ENCODE assay signal across 9 cellular contexts in the genomic region with DNA sequence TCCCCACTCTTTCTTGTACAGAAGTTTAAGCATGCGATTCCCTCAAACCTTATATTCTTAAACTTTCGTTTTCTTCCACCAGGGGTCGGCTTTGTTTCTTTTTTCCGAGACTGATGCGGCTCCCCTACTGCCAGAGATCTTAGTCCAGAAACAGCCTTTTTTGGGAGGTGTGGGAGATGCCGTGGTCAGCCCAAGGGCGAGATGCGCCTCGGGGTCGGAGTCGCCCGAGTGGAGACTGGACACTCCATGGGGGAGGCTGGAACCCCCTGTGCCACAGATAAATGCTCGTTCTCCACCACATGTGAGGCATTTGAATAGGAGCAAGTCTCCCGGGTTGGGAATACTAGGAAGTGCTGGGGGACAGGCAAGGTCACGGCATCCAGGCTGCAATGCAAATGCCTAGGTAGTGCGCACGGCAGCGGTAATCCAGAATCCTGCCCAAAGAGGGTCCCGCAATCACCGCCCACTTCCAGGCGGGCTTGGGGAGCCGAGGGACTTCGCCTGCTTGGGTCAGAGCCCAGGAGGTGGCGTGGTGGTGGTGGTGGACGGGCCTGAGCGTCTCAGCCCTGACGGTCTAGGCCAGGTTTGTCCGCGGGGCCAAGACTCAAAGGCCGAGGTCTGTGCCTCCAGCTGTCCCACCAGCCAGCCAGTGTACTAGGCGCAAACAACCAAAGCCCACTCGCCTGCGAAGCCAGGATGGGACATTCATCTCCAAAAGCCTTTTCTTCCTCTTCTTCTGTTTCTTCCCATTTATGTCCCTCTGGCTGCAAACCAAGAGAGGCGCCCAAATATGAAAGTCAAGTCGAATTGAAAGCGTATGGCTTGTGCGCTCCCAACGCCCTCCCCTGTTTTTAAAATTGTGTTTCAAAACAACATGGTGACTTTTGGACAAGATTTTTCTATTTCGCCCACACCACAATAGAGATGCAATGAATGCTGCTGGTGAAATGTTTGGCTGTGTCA. TPM values are rescaled to one million over a fixed set of nuclear protein-coding genes. Genes with fewer than 3 reads are reported as not detected.
DNase-seq lines count a peak whose midpoint lies in the region; ATAC-seq and TF ChIP-seq lines count a peak whose summit lies in the region.
"Had no signal": no experiment of that assay in that cellular context is flagged by ENCODE, and none has a peak within 500 bp of the region (broad histone marks: within the 10 kb centered on the region; RNA-seq: fewer than 3 reads in every experiment).

No MANE protein-coding gene starts in this region.

- intact Hi-C loops in Panc1 (cut with micrococcal nuclease; ENCODE audit: unreplicated experiment): loop anchor here (2.0 to 10.0 kb wide), 2 partner anchors 121 to 379 kb away; no protein-coding TSS in a partner anchor

- POLR2A ChIA-PET in Panc1 (lab: Charles Lee): interaction anchor here (0.6 kb wide), 1 partner anchor 104 kb away, joined by 3 read pairs; no protein-coding TSS in a partner anchor

- ATAC-seq in Panc1 (peak; percentile 58), left lobe of liver (peak; percentile 62), HG03196 (IDR thresholded peaks at IDR 0.05; ENCODE audit: unreplicated experiment) (no peak), GM18870 (IDR thresholded peaks at IDR 0.05; ENCODE audit: unreplicated experiment) (no peak)

- H3K4me1 ChIP-seq in Panc1 (ENCODE audit: control insufficient read depth, insufficient read depth, low read length): peaks cover 16% of the 10 kb centered on the region
- H3K4me1 ChIP-seq in suprapubic skin: peaks cover 52% of the 10 kb centered on the region

- CTCF ChIA-PET in Panc1 (lab: Charles Lee): interaction anchor here (1.0 to 2.1 kb wide), 3 partner anchors 378 to 384 kb away, joined by 3 to 12 read pairs (median 7); no protein-coding TSS in a partner anchor

- 21% methylated on average over 26 of the region's 39 CpGs for WGBS in suprapubic skin

- no TSS peak for BruUV-seq in Panc1 (replicated peaks; lab: Mats Ljungman, UMichigan)

- H3K36me3 ChIP-seq in Panc1 (ENCODE audit: control insufficient read depth, insufficient read depth, low read length): no peaks in the 10 kb centered on the region
- H3K36me3 ChIP-seq in suprapubic skin: no peaks in the 10 kb centered on the region

- DNase-seq in DMS79 (lab: John Stamatoyannopoulos, UW) (peak; percentile 9), HT-29 (ENCODE audit: low spot score) (peak; percentile 66), Panc1 (ENCODE audit: low read depth, low spot score) (no peak), cerebellar cortex (ENCODE audit: low spot score) (peak; percentile 59), left lobe of liver (ENCODE audit: low spot score) (no peak), suprapubic skin (ENCODE audit: low spot score in 2 of 2) (no peak)

- H3K27me3 ChIP-seq in Panc1 (ENCODE audit: control insufficient read depth, insufficient read depth, low read length) (peaks cover 16% of the 10 kb centered on the region), suprapubic skin (peaks cover 71% of the 10 kb centered on the region)

- TF ChIP-seq POLR2A in suprapubic skin (IDR thresholded peaks at IDR 0.05): no peak

- TF ChIP-seq CTCF in Panc1 (IDR thresholded peaks at IDR 0.05): peak; percentile 78
- TF ChIP-seq CTCF in suprapubic skin (IDR thresholded peaks at IDR 0.05): peak in 1 of 2 donors; percentile 26

- no peak overlapping the region for H3K27ac ChIP-seq in Panc1 (ENCODE audit: low read length)
- H3K27ac ChIP-seq in suprapubic skin: no peak overlapping the region

- in situ Hi-C loops in Panc1 (cut with HindIII; ENCODE audit: low pct_unique_long_range_greater_than_20kb, low sequenced_read_pairs): no loop called here

- no peak for TF ChIP-seq EP300 in suprapubic skin (IDR thresholded peaks at IDR 0.05)

- H3K4me3 ChIP-seq in Panc1 (ENCODE audit: low read depth in 2 of 2, low read length in 2 of 2) (peak overlapping the region; percentile 17 to 46; a peak in 3 of 4 replicates), suprapubic skin (peak overlapping the region; percentile 48)

- no peaks in the 10 kb centered on the region for H3K9me3 ChIP-seq in Panc1 (ENCODE audit: control insufficient read depth, insufficient read depth, low read depth, low read length)
- no peaks in the 10 kb centered on the region for H3K9me3 ChIP-seq in suprapubic skin

RNA-seq across cellular contexts. Expression of a gene that starts 39.3 kb away (rescaled TPM):
- 18.2 and 21.2 TPM in 2 replicates for total RNA-seq in HT-29 (2014; rRNA removed; shearing (Covaris generic))
- total RNA-seq in Panc1 (2021; ENCODE audit: unreplicated experiment) (277 TPM), left lobe of liver (18.9 TPM), suprapubic skin (10 to 100 TPM; 26.9 to 44.5 (median 38.2) TPM)
- 150 TPM for polyA plus RNA-seq in Panc1 (2012; ENCODE audit: insufficient read length)

RNA-seq across cellular contexts. Expression of a gene that starts 52.0 kb away (rescaled TPM):
- not detected in 2 replicates for total RNA-seq in HT-29 (2014; rRNA removed; shearing (Covaris generic))
- total RNA-seq in Panc1 (2021; ENCODE audit: unreplicated experiment) (0.13 TPM), left lobe of liver (not detected), suprapubic skin (under 1 TPM in 1 of 4 donors, not detected in 3; 0.38 TPM)
- 0.15 TPM for polyA plus RNA-seq in Panc1 (2012; ENCODE audit: insufficient read length)
- total RNA-seq: activated naive CD4-positive, alpha-beta T cell treated with anti-CD3 and anti-CD28 coated beads, Interleukin-2, amount 50 U/mL, for 72 hours had no signal

Comparison
In these comparisons a context has a peak if more than half of its experiments do, and no peak if none do; other contexts are left out.
1. DNase-seq: peak in DMS79 (single experiment), HT-29 (single experiment) and cerebellar cortex (single experiment); none in Panc1 (single experiment), left lobe of liver (single experiment) and suprapubic skin (0 of 2).
2. ATAC-seq: peak in Panc1 (single experiment) and left lobe of liver (single experiment); none in HG03196 (single experiment) and GM18870 (single experiment).